Comparison of ENCODE assay signal across 15 cellular contexts in genomic region chr11:40037005-40037404, GRCh38.
"Had no signal": no experiment of that assay in that cellular context is flagged by ENCODE, and none has a peak within 500 bp of the region (broad histone marks: within the 10 kb centered on the region; RNA-seq: fewer than 3 reads in every experiment).

No MANE protein-coding gene starts in this region.

- DNase-seq: activated CD4-positive, alpha-beta T cell treated with anti-CD3 and anti-CD28 coated beads for 36 hours; activated CD8-positive, alpha-beta memory T cell treated with anti-CD3 and anti-CD28 coated beads, Interleukin-2, amount 50 U/mL, for 4 hours; activated CD8-positive, alpha-beta T cell treated with anti-CD3 and anti-CD28 coated beads for 36 hours; activated naive CD8-positive, alpha-beta T cell treated with anti-CD3 and anti-CD28 coated beads, Interleukin-2, amount 50 U/mL, for 24 hours; central memory CD4-positive, alpha-beta T cell; erythroblast; hypothalamus; right cardiac atrium; SW 1271 had no signal

- H3K27me3 Mint-ChIP-seq: activated CD4-positive, alpha-beta T cell treated with anti-CD3 and anti-CD28 coated beads for 36 hours; activated CD8-positive, alpha-beta T cell treated with anti-CD3 and anti-CD28 coated beads for 36 hours; activated naive CD8-positive, alpha-beta T cell treated with anti-CD3 and anti-CD28 coated beads, Interleukin-2, amount 50 U/mL, for 24 hours; dendritic cell treated with granulocyte-macrophage colony-stimulating factor and Interleukin-4, amounts not matched to agents 40 ng/mL and 50 ng/mL, for 4 days had no signal

- H3K4me3 Mint-ChIP-seq: activated CD4-positive, alpha-beta T cell treated with anti-CD3 and anti-CD28 coated beads for 36 hours; activated CD8-positive, alpha-beta T cell treated with anti-CD3 and anti-CD28 coated beads for 36 hours; activated naive CD8-positive, alpha-beta T cell treated with anti-CD3 and anti-CD28 coated beads, Interleukin-2, amount 50 U/mL, for 24 hours; dendritic cell treated with granulocyte-macrophage colony-stimulating factor and Interleukin-4, amounts not matched to agents 40 ng/mL and 50 ng/mL, for 4 days; stimulated activated effector memory CD8-positive, alpha-beta T cell treated with anti-CD3 and anti-CD28 coated beads, Interleukin-12 subunit alpha, Interleukin-12 subunit beta, amount 100 ng/mL, for 72 hours had no signal

- ATAC-seq: activated CD4-positive, alpha-beta T cell treated with anti-CD3 and anti-CD28 coated beads for 36 hours; activated CD8-positive, alpha-beta T cell treated with anti-CD3 and anti-CD28 coated beads for 36 hours; activated naive CD8-positive, alpha-beta T cell treated with anti-CD3 and anti-CD28 coated beads, Interleukin-2, amount 50 U/mL, for 24 hours; stimulated activated effector memory CD8-positive, alpha-beta T cell treated with anti-CD3 and anti-CD28 coated beads, Interleukin-12 subunit alpha, Interleukin-12 subunit beta, amount 100 ng/mL, for 72 hours had no signal

- H3K27ac Mint-ChIP-seq: activated CD4-positive, alpha-beta T cell treated with anti-CD3 and anti-CD28 coated beads for 36 hours; activated CD8-positive, alpha-beta T cell treated with anti-CD3 and anti-CD28 coated beads for 36 hours; activated naive CD8-positive, alpha-beta T cell treated with anti-CD3 and anti-CD28 coated beads, Interleukin-2, amount 50 U/mL, for 24 hours; dendritic cell treated with granulocyte-macrophage colony-stimulating factor and Interleukin-4, amounts not matched to agents 40 ng/mL and 50 ng/mL, for 4 days; stimulated activated effector memory CD8-positive, alpha-beta T cell treated with anti-CD3 and anti-CD28 coated beads, Interleukin-12 subunit alpha, Interleukin-12 subunit beta, amount 100 ng/mL, for 72 hours had no signal

- H3K4me1 Mint-ChIP-seq: activated CD4-positive, alpha-beta T cell treated with anti-CD3 and anti-CD28 coated beads for 36 hours; activated naive CD8-positive, alpha-beta T cell treated with anti-CD3 and anti-CD28 coated beads, Interleukin-2, amount 50 U/mL, for 24 hours; stimulated activated effector memory CD8-positive, alpha-beta T cell treated with anti-CD3 and anti-CD28 coated beads, Interleukin-12 subunit alpha, Interleukin-12 subunit beta, amount 100 ng/mL, for 72 hours had no signal

- H3K9me3 ChIP-seq: ascending aorta, neutrophil, tibial nerve, vagina had no signal

- H3K36me3 Mint-ChIP-seq: stimulated activated effector memory CD8-positive, alpha-beta T cell treated with anti-CD3 and anti-CD28 coated beads, Interleukin-12 subunit alpha, Interleukin-12 subunit beta, amount 100 ng/mL, for 72 hours had no signal
